In genomic region chr9:83511051-83511450, GRCh38 we compare ENCODE assay signal across 8 cellular contexts. TPM values are rescaled to one million over a fixed set of nuclear protein-coding genes. Genes with fewer than 3 reads are reported as not detected.
DNase-seq lines count a peak whose midpoint lies in the region; ATAC-seq, FAIRE-seq and TF ChIP-seq lines count a peak whose summit lies in the region.

No MANE protein-coding gene starts in this region.

- H3K27ac Mint-ChIP-seq in H9 (no peak overlapping the region), neural progenitor cell (no peak overlapping the region)

- H3K9me3 ChIP-seq in gastroesophageal sphincter (no peaks in the 10 kb centered on the region), Peyer's patch (no peaks in the 10 kb centered on the region), H9 (ENCODE audit: control insufficient read depth, low read depth, low read length) (no peaks in the 10 kb centered on the region), neural progenitor cell (ENCODE audit: low read depth) (no peaks in the 10 kb centered on the region)

- H3K9ac ChIP-seq in H9 (ENCODE audit: extremely low read depth, insufficient read length, low read length) (no peak overlapping the region), neural progenitor cell (no peak overlapping the region)

- 60 to 63% methylated on average over 1 of the region's 1 CpG for WGBS in gastroesophageal sphincter (ENCODE audit: low coverage in 1 of 2), 2 donors
- WGBS in H9 (ENCODE audit: extremely low coverage, insufficient read length, low lambda C conversion rate) = no CpG with 5 or more reads among the region's 1 CpG

- H3K14ac ChIP-seq in H9 (ENCODE audit: insufficient read depth, low read length) = no peak overlapping the region

- no peak overlapping the region for H2AK5ac ChIP-seq in H9 (ENCODE audit: insufficient read length, low read length)

- H2AFZ ChIP-seq in H9 (ENCODE audit: low read length) (no peak overlapping the region), neural progenitor cell (replicated peaks) (no peak overlapping the region)

- no peak overlapping the region for H3K4me3 Mint-ChIP-seq in H9
- no peak overlapping the region for H3K4me3 Mint-ChIP-seq in neural progenitor cell

- H3K27ac ChIP-seq in gastroesophageal sphincter (no peak overlapping the region), Peyer's patch (no peak overlapping the region), H9 (ENCODE audit: insufficient read length, low read depth, low read length) (no peak overlapping the region), neural progenitor cell (no peak overlapping the region)

- H2BK15ac ChIP-seq in H9 (ENCODE audit: low read depth, low read length) = no peak overlapping the region

- H3T11ph ChIP-seq in H9 (ENCODE audit: low read length) = no peak overlapping the region

- no peak for TF ChIP-seq EP300 in gastroesophageal sphincter (IDR thresholded peaks at IDR 0.05)

- no peaks in the 10 kb centered on the region for H3K79me1 ChIP-seq in H9 (ENCODE audit: insufficient read depth, low read depth, low read length, poor library complexity, severe bottlenecking)

- no peak overlapping the region for H2BK120ac ChIP-seq in H9 (ENCODE audit: low read depth, low read length, poor library complexity, severe bottlenecking)

- peak; percentile 91 for FAIRE-seq in H54 (lab: Jason Lieb, UNC)

- H3K23me2 ChIP-seq in H9 (ENCODE audit: insufficient read length, low read depth, low read length, poor library complexity, severe bottlenecking) = no peaks in the 10 kb centered on the region

- no peak overlapping the region for H3K23ac ChIP-seq in H9 (ENCODE audit: insufficient read length, low read depth, low read length)

- no peak overlapping the region for H2BK20ac ChIP-seq in H9 (ENCODE audit: low read depth, low read length, poor library complexity, severe bottlenecking)

- H3K4me2 ChIP-seq in H9 (ENCODE audit: insufficient read depth, insufficient read length, low read length) = no peak overlapping the region
- H3K4me2 ChIP-seq in neural progenitor cell = no peak overlapping the region

- no peak overlapping the region for H4K91ac ChIP-seq in H9 (ENCODE audit: insufficient read length, low read depth, low read length)

- H3K4me1 Mint-ChIP-seq in H9 = peaks cover 8 to 9% of the 10 kb centered on the region in 2 experiments
- H3K4me1 Mint-ChIP-seq in neural progenitor cell = peaks cover 12% of the 10 kb centered on the region

- H3K4me1 ChIP-seq in gastroesophageal sphincter = no peaks in the 10 kb centered on the region
- H3K4me1 ChIP-seq in Peyer's patch = no peaks in the 10 kb centered on the region
- H3K4me1 ChIP-seq in H9 (ENCODE audit: insufficient read depth, low read length) = no peaks in the 10 kb centered on the region
- H3K4me1 ChIP-seq in neural progenitor cell = peaks cover 22% of the 10 kb centered on the region

- H3F3A ChIP-seq in neural progenitor cell (ENCODE audit: low read depth) = peaks cover 7% of the 10 kb centered on the region

- H3K27me3 Mint-ChIP-seq in H9 (ENCODE audit: low read depth) (peaks cover 6% of the 10 kb centered on the region; the same call in 1 of the 2 replicates), neural progenitor cell (ENCODE audit: insufficient read depth, low read depth) (no peaks in the 10 kb centered on the region)

- ATAC-seq in GM18861 (IDR thresholded peaks at IDR 0.05; ENCODE audit: unreplicated experiment) = peak; percentile 99
- peak; percentile 34 for ATAC-seq in gastroesophageal sphincter

- H3K36me3 ChIP-seq in gastroesophageal sphincter = no peaks in the 10 kb centered on the region
- no peaks in the 10 kb centered on the region for H3K36me3 ChIP-seq in Peyer's patch
- H3K36me3 ChIP-seq in neural progenitor cell = no peaks in the 10 kb centered on the region

- H2BK12ac ChIP-seq in H9 (ENCODE audit: insufficient read length, low read depth, low read length) = no peak overlapping the region

- TF ChIP-seq POLR2A in H54 (IDR thresholded peaks at IDR 0.05; ENCODE audit: low read depth, low read length) = no peak
- TF ChIP-seq POLR2A in gastroesophageal sphincter (IDR thresholded peaks at IDR 0.05) = no peak
- TF ChIP-seq POLR2A in Peyer's patch (IDR thresholded peaks at IDR 0.05) = no peak

- H4K8ac ChIP-seq in H9 (replicated peaks; ENCODE audit: insufficient read length, low read depth, low read length) = no peak overlapping the region

- no peaks in the 10 kb centered on the region for H3K79me2 ChIP-seq in H9 (ENCODE audit: insufficient read depth, low read length)
- H3K79me2 ChIP-seq in neural progenitor cell (ENCODE audit: low read depth) = no peaks in the 10 kb centered on the region

- no peak overlapping the region for H4K5ac ChIP-seq in H9 (ENCODE audit: insufficient read length, low read depth, low read length)

- H3K27me3 ChIP-seq in gastroesophageal sphincter (no peaks in the 10 kb centered on the region), Peyer's patch (no peaks in the 10 kb centered on the region), H9 (ENCODE audit: insufficient read depth, low read length) (no peaks in the 10 kb centered on the region), neural progenitor cell (no peaks in the 10 kb centered on the region)

- H2BK5ac ChIP-seq in H9 (ENCODE audit: insufficient read length, low read length) = no peak overlapping the region

- TF ChIP-seq CTCF in gastroesophageal sphincter (IDR thresholded peaks at IDR 0.05) = no peak
- no peak for TF ChIP-seq CTCF in Peyer's patch (IDR thresholded peaks at IDR 0.05)
- no peak for TF ChIP-seq CTCF in H9 (conservative IDR thresholded peaks at IDR 0.05)
- no peak for TF ChIP-seq CTCF in neural progenitor cell (IDR thresholded peaks at IDR 0.05)

- peaks cover 0 to 3% of the 10 kb centered on the region in 2 experiments; a peak in 2 of 5 replicates for H3K9me3 Mint-ChIP-seq in H9
- H3K9me3 Mint-ChIP-seq in neural progenitor cell = peaks cover 7% of the 10 kb centered on the region

- no peak overlapping the region for H3K56ac ChIP-seq in H9 (ENCODE audit: insufficient read length, low read depth, low read length)

- H3K18ac ChIP-seq in H9 (ENCODE audit: insufficient read length, low read depth, low read length) = no peak overlapping the region

- H3K4me3 ChIP-seq in gastroesophageal sphincter (no peak overlapping the region), Peyer's patch (no peak overlapping the region), neural progenitor cell (no peak overlapping the region)

- H3K36me3 Mint-ChIP-seq in H9 (ENCODE audit: insufficient read depth in 1 of 3, low read depth in 3 of 3) (no peaks in the 10 kb centered on the region), neural progenitor cell (peaks cover 4% of the 10 kb centered on the region)

- H3K4ac ChIP-seq in H9 (ENCODE audit: low read depth, low read length) = no peak overlapping the region

- DNase-seq in H54 (ENCODE audit: insufficient read length, low spot score) = peak; percentile 54
- DNase-seq in MV-4-11 (lab: John Stamatoyannopoulos, UW) = peak; percentile 83
- no peak for DNase-seq in Peyer's patch
- no peak for DNase-seq in NCI-H1694 (lab: John Stamatoyannopoulos, UW)
- no peak for DNase-seq in H9
- DNase-seq in neural progenitor cell (ENCODE audit: low spot score) = no peak

- H4K20me1 ChIP-seq in H9 (ENCODE audit: control insufficient read depth, insufficient read depth, insufficient read length) (no peaks in the 10 kb centered on the region), neural progenitor cell (ENCODE audit: low read depth) (no peaks in the 10 kb centered on the region)

RNA-seq across cellular contexts. Expression of gene FRMD3, which starts 27.1 kb away (rescaled TPM):
- total RNA-seq in gastroesophageal sphincter (10 to 100 TPM in 2 of 4 donors, 1 to 10 TPM in 2; 6.8 to 15.1 (median 11.3) TPM), Peyer's patch (10 to 100 TPM in 3 of 4 donors, 1 to 10 TPM in 1; 9.9 to 42.4 (median 40.2) TPM), H9 (2021) (0.48 and 0.55 TPM in 2 replicates), neural progenitor cell (ENCODE audit: low replicate concordance) (1.8 and 1.9 TPM in 2 replicates)

Comparison
In these comparisons a context has a peak if more than half of its experiments do, and no peak if none do; other contexts are left out.
1. DNase-seq: peak in H54 (single experiment) and MV-4-11 (single experiment); none in Peyer's patch (0 of 3), NCI-H1694 (single experiment), H9 (single experiment) and neural progenitor cell (single experiment).